ENCODE assay signal across 1 cellular context in the genomic region with DNA sequence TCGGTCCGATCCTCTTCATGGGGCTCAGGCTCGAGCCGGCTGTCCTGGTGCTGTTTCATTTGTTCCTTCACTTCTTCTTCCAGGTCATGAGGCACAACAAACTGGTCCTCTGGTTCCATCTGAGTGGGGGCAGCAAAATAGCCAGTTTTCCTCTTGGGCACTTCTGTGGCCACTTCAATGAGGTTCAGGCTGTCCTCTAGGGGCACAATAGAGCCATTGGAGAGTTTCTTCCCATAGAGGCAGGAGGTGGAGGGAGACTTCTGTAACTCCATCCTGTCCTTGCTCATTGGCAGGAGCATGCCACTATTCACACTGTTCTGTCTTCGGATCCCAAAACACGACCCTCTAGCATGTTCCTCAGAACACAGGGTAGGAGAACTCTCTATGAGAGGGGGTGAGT.
A peak's percentile ranks its signal among the peaks of the same experiment; 100 is the strongest.
TF ChIP-seq lines count a peak whose summit lies in the region.

No MANE protein-coding gene starts in this region.

TF ChIP-seq in HepG2, 621 proteins besides CTCF, POLR2A, EP300 and RAD21 (continued from another document):
- TF ChIP-seq, protein P1, sequence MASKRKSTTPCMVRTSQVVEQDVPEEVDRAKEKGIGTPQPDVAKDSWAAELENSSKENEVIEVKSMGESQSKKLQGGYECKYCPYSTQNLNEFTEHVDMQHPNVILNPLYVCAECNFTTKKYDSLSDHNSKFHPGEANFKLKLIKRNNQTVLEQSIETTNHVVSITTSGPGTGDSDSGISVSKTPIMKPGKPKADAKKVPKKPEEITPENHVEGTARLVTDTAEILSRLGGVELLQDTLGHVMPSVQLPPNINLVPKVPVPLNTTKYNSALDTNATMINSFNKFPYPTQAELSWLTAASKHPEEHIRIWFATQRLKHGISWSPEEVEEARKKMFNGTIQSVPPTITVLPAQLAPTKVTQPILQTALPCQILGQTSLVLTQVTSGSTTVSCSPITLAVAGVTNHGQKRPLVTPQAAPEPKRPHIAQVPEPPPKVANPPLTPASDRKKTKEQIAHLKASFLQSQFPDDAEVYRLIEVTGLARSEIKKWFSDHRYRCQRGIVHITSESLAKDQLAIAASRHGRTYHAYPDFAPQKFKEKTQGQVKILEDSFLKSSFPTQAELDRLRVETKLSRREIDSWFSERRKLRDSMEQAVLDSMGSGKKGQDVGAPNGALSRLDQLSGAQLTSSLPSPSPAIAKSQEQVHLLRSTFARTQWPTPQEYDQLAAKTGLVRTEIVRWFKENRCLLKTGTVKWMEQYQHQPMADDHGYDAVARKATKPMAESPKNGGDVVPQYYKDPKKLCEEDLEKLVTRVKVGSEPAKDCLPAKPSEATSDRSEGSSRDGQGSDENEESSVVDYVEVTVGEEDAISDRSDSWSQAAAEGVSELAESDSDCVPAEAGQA (IDR thresholded peaks at IDR 0.05; ENCODE audit: low read depth): no peak
- TF ChIP-seq, protein P1 (CRISPR knock-in tag; IDR thresholded peaks at IDR 0.05; ENCODE audit: borderline replicate concordance): no peak
- no peak for TF ChIP-seq JUND (CRISPR knock-in tag; IDR thresholded peaks at IDR 0.05)
- TF ChIP-seq PHF8 (CRISPR knock-in tag; IDR thresholded peaks at IDR 0.05): peak; percentile 16; the same call in 1 of the 2 replicates
- peak; percentile 72 for TF ChIP-seq XRCC5 (optimal IDR thresholded peaks at IDR 0.05; ENCODE audit: low read length)
- no peak for TF ChIP-seq ZNF446 (CRISPR knock-in tag; IDR thresholded peaks at IDR 0.05)
- TF ChIP-seq STAG1 (CRISPR knock-in tag; IDR thresholded peaks at IDR 0.05): peak; percentile 69
TF ChIP-seq in HepG2: peak in this region for 3.
